In genomic region chr1:47201179-47201578, GRCh38 we compare ENCODE assay signal across 25 cellular contexts. TPM values are rescaled to one million over a fixed set of nuclear protein-coding genes. Genes with fewer than 3 reads are reported as not detected.
DNase-seq lines count a peak whose midpoint lies in the region; ATAC-seq, FAIRE-seq and TF ChIP-seq lines count a peak whose summit lies in the region.
"Had no signal": no experiment of that assay in that cellular context is flagged by ENCODE, and none has a peak within 500 bp of the region (broad histone marks: within the 10 kb centered on the region; RNA-seq: fewer than 3 reads in every experiment).

No MANE protein-coding gene starts in this region.

- H3K4me1 Mint-ChIP-seq in CD14-positive monocyte (no peaks in the 10 kb centered on the region), neural progenitor cell (no peaks in the 10 kb centered on the region)
- peaks cover 4% of the 10 kb centered on the region for H3K4me1 Mint-ChIP-seq in activated CD4-positive, alpha-beta memory T cell treated with anti-CD3 and anti-CD28 coated beads for 36 hours (ENCODE audit: low read depth)
- H3K4me1 Mint-ChIP-seq: activated CD4-positive, alpha-beta T cell treated with anti-CD3 and anti-CD28 coated beads, Interleukin-2, amount 10 ng/mL, durations not matched to agents 24 days and 14 days; natural killer cell had no signal

- H3K9ac ChIP-seq in H1 (replicated peaks in 1 of 4; ENCODE audit: extremely low read depth in 1 of 4, low read depth in 3 of 4, low read length in 3 of 4) (no peak overlapping the region), neural progenitor cell (no peak overlapping the region)

- H3K4me3 Mint-ChIP-seq in CD14-positive monocyte: no peak overlapping the region
- H3K4me3 Mint-ChIP-seq in neural progenitor cell: no peak overlapping the region
- H3K4me3 Mint-ChIP-seq in activated CD4-positive, alpha-beta memory T cell treated with anti-CD3 and anti-CD28 coated beads for 36 hours: no peak overlapping the region
- H3K4me3 Mint-ChIP-seq: activated CD4-positive, alpha-beta T cell treated with anti-CD3 and anti-CD28 coated beads, Interleukin-2, amount 10 ng/mL, durations not matched to agents 24 days and 14 days; natural killer cell had no signal

- peak; percentile 14 for DNase-seq in CD14-positive monocyte (ENCODE audit: low spot score)
- DNase-seq in RPMI7951 (ENCODE audit: low read depth): peak; percentile 30
- DNase-seq in H1 (ENCODE audit: low read depth in 1 of 2, low spot score in 2 of 2): no peak
- DNase-seq in neural progenitor cell (ENCODE audit: low spot score): peak; percentile 46
- DNase-seq in activated CD4-positive, alpha-beta memory T cell treated with anti-CD3 and anti-CD28 coated beads for 36 hours: no peak
- no peak for DNase-seq in cerebellar nuclear complex (lab: John Stamatoyannopoulos, UW)
- DNase-seq: activated CD4-positive, alpha-beta T cell treated with anti-CD3 and anti-CD28 coated beads, Interleukin-2, amount 10 ng/mL, durations not matched to agents 24 days and 14 days; DMS79; Kasumi-1; left cardiac atrium; natural killer cell; NCI-H1105; NCI-H2081 treated with DMSO at 0.1 percent for 48 hours; NCI-H510A; RPMI8226; stimulated activated naive CD4-positive, alpha-beta T cell had no signal

- CTCF ChIA-PET in H1 (lab: Charles Lee; ENCODE audit: partially characterized antibody): interaction anchor here (0.8 to 14.2 kb wide), 7 partner anchors 9 to 63 kb away, joined by 3 to 176 read pairs (median 3); no protein-coding TSS in a partner anchor
- CTCF ChIA-PET in activated CD4-positive, alpha-beta memory T cell treated with anti-CD3 and anti-CD28 coated beads for 36 hours (lab: Charles Lee): interaction anchor here (0.9 to 1.2 kb wide), 2 partner anchors 26 to 542 kb away, joined by 3 read pairs; no protein-coding TSS in a partner anchor

- no peak overlapping the region for H3K56ac ChIP-seq in H1 (replicated peaks; ENCODE audit: insufficient read length, low read depth, low read length)

- H3K4me1 ChIP-seq in H1 (replicated peaks in 1 of 4; ENCODE audit: control insufficient read depth in 3 of 4, insufficient read depth in 4 of 4, low read length in 3 of 4) (no peaks in the 10 kb centered on the region), neural progenitor cell (no peaks in the 10 kb centered on the region)
- H3K4me1 ChIP-seq: HAP-1 had no signal

- H2AFZ ChIP-seq in H1 (ENCODE audit: low read length): no peak overlapping the region
- no peak overlapping the region for H2AFZ ChIP-seq in neural progenitor cell (replicated peaks)

- FAIRE-seq in H1 (lab: Jason Lieb, UNC): no peak
- FAIRE-seq: GM12892 had no signal

- no peak overlapping the region for H3K27ac Mint-ChIP-seq in CD14-positive monocyte
- H3K27ac Mint-ChIP-seq in neural progenitor cell: no peak overlapping the region
- H3K27ac Mint-ChIP-seq in activated CD4-positive, alpha-beta memory T cell treated with anti-CD3 and anti-CD28 coated beads for 36 hours: no peak overlapping the region
- H3K27ac Mint-ChIP-seq: activated CD4-positive, alpha-beta T cell treated with anti-CD3 and anti-CD28 coated beads, Interleukin-2, amount 10 ng/mL, durations not matched to agents 24 days and 14 days; activated T-helper 2 cell treated with anti-CD3 and anti-CD28 coated beads, Interferon-gamma antibody, Interleukin-2, Interleukin-4, amounts not matched to agents 10 μg/mL and 5 μg/mL and 100 μg/mL, durations not matched to agents 14 hours and 24 hours and 36 hours; natural killer cell had no signal

- no peak for ATAC-seq in HG03521 (IDR thresholded peaks at IDR 0.05; ENCODE audit: unreplicated experiment)
- ATAC-seq: left cardiac atrium, natural killer cell had no signal

- TF ChIP-seq RAD21 in H1 (IDR thresholded peaks at IDR 0.05 in 1 of 2, conservative IDR thresholded peaks at IDR 0.05 in 1 of 2; ENCODE audit: low read depth in 2 of 2, low read length in 2 of 2): no peak

- no peak overlapping the region for H2AK5ac ChIP-seq in H1 (ENCODE audit: low read depth, low read length)

- H3K4me2 ChIP-seq in H1 (ENCODE audit: insufficient read depth in 1 of 2, low read depth in 2 of 2, low read length in 2 of 2) (no peak overlapping the region), neural progenitor cell (no peak overlapping the region)

- no peaks in the 10 kb centered on the region for H3K79me2 ChIP-seq in H1 (ENCODE audit: control insufficient read depth in 1 of 2, insufficient read depth in 2 of 2, low read length in 2 of 2)
- H3K79me2 ChIP-seq in neural progenitor cell (ENCODE audit: low read depth): no peaks in the 10 kb centered on the region

- H2BK5ac ChIP-seq in H1 (ENCODE audit: low read depth, low read length): no peak overlapping the region

- H3K23ac ChIP-seq in H1 (ENCODE audit: insufficient read length): no peak overlapping the region

- H4K20me1 ChIP-seq in H1 (replicated peaks in 1 of 2; ENCODE audit: control insufficient read depth in 1 of 2, insufficient read depth in 2 of 2, low read length in 2 of 2): no peaks in the 10 kb centered on the region
- H4K20me1 ChIP-seq in neural progenitor cell (ENCODE audit: low read depth): no peaks in the 10 kb centered on the region

- H3K9me3 ChIP-seq in H1 (ENCODE audit: insufficient read depth in 2 of 2, low read depth in 1 of 2, low read length in 1 of 2) (no peaks in the 10 kb centered on the region), neural progenitor cell (ENCODE audit: low read depth) (no peaks in the 10 kb centered on the region)
- H3K9me3 ChIP-seq: HAP-1 had no signal

- H4K91ac ChIP-seq in H1 (replicated peaks; ENCODE audit: insufficient read length, low read length): no peak overlapping the region

- H3K27me3 ChIP-seq in H1 (replicated peaks in 1 of 4; ENCODE audit: control insufficient read depth in 3 of 4, extremely low read depth in 1 of 4, insufficient read depth in 3 of 4, low read length in 3 of 4) (peaks cover 0 to 7% (median 4%) of the 10 kb centered on the region in 4 experiments; a peak in 2 of 7 replicates), neural progenitor cell (peaks cover 81% of the 10 kb centered on the region)

- H3K18ac ChIP-seq in H1 (ENCODE audit: extremely low read depth, low read length): no peak overlapping the region

- POLR2A ChIA-PET in H1 (lab: Charles Lee; ENCODE audit: partially characterized antibody): interaction anchor here (0.9 to 1.4 kb wide), 3 partner anchors 9 to 203 kb away, joined by 3 to 4 read pairs (median 3); no protein-coding TSS in a partner anchor
- POLR2A ChIA-PET in activated CD4-positive, alpha-beta memory T cell treated with anti-CD3 and anti-CD28 coated beads for 36 hours (lab: Charles Lee): no interaction called here

- WGBS in H1 (ENCODE audit: extremely low coverage in 1 of 2, insufficient coverage in 1 of 2, insufficient read length in 1 of 2, insufficient replicate concordance in 2 of 2, low coverage in 1 of 2, low lambda C conversion rate in 2 of 2, missing lambda C conversion rate in 1 of 2), 2 experiments: 47% methylated on average over 4 of the region's 4 CpGs; no CpG with 5 or more reads in 1 of the 2 experiments

- no peaks in the 10 kb centered on the region for H3K79me1 ChIP-seq in H1 (ENCODE audit: low read depth, low read length)

- no peak overlapping the region for H3K4ac ChIP-seq in H1 (replicated peaks; ENCODE audit: insufficient read length, low read depth, low read length)

- TF ChIP-seq EP300 in H1 (IDR thresholded peaks at IDR 0.05; ENCODE audit: borderline replicate concordance in 1 of 2, low read depth in 2 of 2, low read length in 2 of 2): no peak

- H3F3A ChIP-seq in neural progenitor cell (ENCODE audit: low read depth): no peaks in the 10 kb centered on the region

- H3K9me3 Mint-ChIP-seq in CD14-positive monocyte (peaks cover 0 to 3% (median 0%) of the 10 kb centered on the region in 7 donors), neural progenitor cell (peaks cover 7% of the 10 kb centered on the region)
- H3K9me3 Mint-ChIP-seq in activated CD4-positive, alpha-beta memory T cell treated with anti-CD3 and anti-CD28 coated beads for 36 hours: no peaks in the 10 kb centered on the region
- H3K9me3 Mint-ChIP-seq: activated CD4-positive, alpha-beta T cell treated with anti-CD3 and anti-CD28 coated beads, Interleukin-2, amount 10 ng/mL, durations not matched to agents 24 days and 14 days; activated T-helper 2 cell treated with anti-CD3 and anti-CD28 coated beads, Interferon-gamma antibody, Interleukin-2, Interleukin-4, amounts not matched to agents 10 μg/mL and 5 μg/mL and 100 μg/mL, durations not matched to agents 14 hours and 24 hours and 36 hours; natural killer cell had no signal

- H3K14ac ChIP-seq in H1 (ENCODE audit: insufficient read length): no peak overlapping the region

- no peak for TF ChIP-seq POLR2A in H1 (IDR thresholded peaks at IDR 0.05; ENCODE audit: control extremely low read depth in 1 of 2, low read depth in 2 of 2, low read length in 2 of 2)

- H2BK12ac ChIP-seq in H1 (ENCODE audit: low read depth, low read length): no peak overlapping the region

- H3K36me3 ChIP-seq in H1 (ENCODE audit: control insufficient read depth in 2 of 4, insufficient read depth in 4 of 4, low read length in 3 of 4): no peaks in the 10 kb centered on the region
- no peaks in the 10 kb centered on the region for H3K36me3 ChIP-seq in neural progenitor cell
- H3K36me3 ChIP-seq: HAP-1, thoracic aorta had no signal

- H3K4me3 ChIP-seq in H1 (ENCODE audit: extremely low read depth in 1 of 4, insufficient read depth in 2 of 4, low read depth in 3 of 4, low read length in 4 of 4) (no peak overlapping the region), neural progenitor cell (no peak overlapping the region)
- H3K4me3 ChIP-seq: dorsolateral prefrontal cortex, HAP-1, thoracic aorta had no signal

- H3K36me3 Mint-ChIP-seq in CD14-positive monocyte: no peaks in the 10 kb centered on the region
- no peaks in the 10 kb centered on the region for H3K36me3 Mint-ChIP-seq in neural progenitor cell
- H3K36me3 Mint-ChIP-seq in activated CD4-positive, alpha-beta memory T cell treated with anti-CD3 and anti-CD28 coated beads for 36 hours: no peaks in the 10 kb centered on the region
- H3K36me3 Mint-ChIP-seq: natural killer cell had no signal

- no peak overlapping the region for H4K8ac ChIP-seq in H1 (ENCODE audit: extremely low read depth, insufficient read depth, low read length)

- H3K27me3 Mint-ChIP-seq in CD14-positive monocyte (ENCODE audit: low read depth in 3 of 3) (peaks cover 4 to 14% (median 10%) of the 10 kb centered on the region in 3 donors), neural progenitor cell (ENCODE audit: insufficient read depth, low read depth) (peaks cover 7% of the 10 kb centered on the region)
- peaks cover 29% of the 10 kb centered on the region for H3K27me3 Mint-ChIP-seq in activated CD4-positive, alpha-beta memory T cell treated with anti-CD3 and anti-CD28 coated beads for 36 hours

- intact Hi-C loops in CD14-positive monocyte (cut with micrococcal nuclease): no loop called here
- intact Hi-C loops in activated CD4-positive, alpha-beta memory T cell treated with anti-CD3 and anti-CD28 coated beads for 36 hours (cut with micrococcal nuclease): no loop called here

- no peak for TF ChIP-seq CTCF in CD14-positive monocyte (IDR thresholded peaks at IDR 0.05)
- no peak for TF ChIP-seq CTCF in H1 (IDR thresholded peaks at IDR 0.05; ENCODE audit: control extremely low read depth in 1 of 3, insufficient read depth in 1 of 3, low read depth in 1 of 3, low read length in 3 of 3)
- TF ChIP-seq CTCF in neural progenitor cell (IDR thresholded peaks at IDR 0.05): no peak

- no peak overlapping the region for H2BK20ac ChIP-seq in H1 (ENCODE audit: low read length)

- no peak overlapping the region for H2BK120ac ChIP-seq in H1 (replicated peaks; ENCODE audit: low read depth, low read length)

- no peaks in the 10 kb centered on the region for H3K23me2 ChIP-seq in H1 (ENCODE audit: low read depth, low read length)

- no peak overlapping the region for H3K27ac ChIP-seq in H1 (ENCODE audit: low read depth, low read length)
- H3K27ac ChIP-seq in neural progenitor cell: no peak overlapping the region
- H3K27ac ChIP-seq: dorsolateral prefrontal cortex, epithelial cell of prostate, thoracic aorta had no signal

- no peak overlapping the region for H4K5ac ChIP-seq in H1 (ENCODE audit: insufficient read length, low read depth, low read length)

- no peak overlapping the region for H2BK15ac ChIP-seq in H1 (ENCODE audit: low read length)

RNA-seq across cellular contexts. Expression of gene PDZK1IP1, which starts 11.3 kb away (rescaled TPM):
- polyA plus RNA-seq in CD14-positive monocyte (1 to 10 TPM in 1 of 2 donors, not detected in 1; 1.4 TPM), H1 (2011; rRNA removed) (0.17 TPM in 1 of 2 replicates, not detected in the other)
- not detected in 2 replicates for total RNA-seq in RPMI7951 (2014; rRNA removed; shearing (Covaris generic))
- total RNA-seq in H1 (2021; fragmentation: NEBNext Ultra II Directional; extraction: Animal tissue kit (Norgen Biotek cat#: 25700)): not detected in 2 replicates
- not detected for polyA plus RNA-seq in H1 (2011; cell fraction: cytosol; rRNA removed)
- polyA plus RNA-seq in H1 (2011; cell fraction: nucleus; rRNA removed): 0.20 TPM
- not detected in 4 replicates for polyA plus RNA-seq in H1 (2012, experiment 1 of 2)
- polyA plus RNA-seq in H1 (2012, experiment 2 of 2): not detected
- polyA plus RNA-seq in H1 (2013, experiment 1 of 2): not detected
- polyA plus RNA-seq in H1 (2013, experiment 2 of 2): not detected
- polyA minus RNA-seq in H1 (2011; rRNA and poly(A)+ RNA removed): not detected in 2 replicates
- not detected for polyA minus RNA-seq in H1 (2011; cell fraction: cytosol; rRNA and poly(A)+ RNA removed)
- not detected for polyA minus RNA-seq in H1 (2011; cell fraction: nucleus; rRNA and poly(A)+ RNA removed)
- total RNA-seq in neural progenitor cell (ENCODE audit: low replicate concordance): not detected in 2 replicates
- not detected for total RNA-seq in activated CD4-positive, alpha-beta memory T cell treated with anti-CD3 and anti-CD28 coated beads for 36 hours
- total RNA-seq: activated CD4-positive, alpha-beta T cell treated with anti-CD3 and anti-CD28 coated beads, Interleukin-2, amount 10 ng/mL, durations not matched to agents 24 days and 14 days; activated T-helper 2 cell treated with anti-CD3 and anti-CD28 coated beads, Interferon-gamma antibody, Interleukin-2, Interleukin-4, amounts not matched to agents 10 μg/mL and 5 μg/mL and 100 μg/mL, durations not matched to agents 14 hours and 24 hours and 36 hours; skeletal muscle tissue; thoracic aorta had no signal

RNA-seq across cellular contexts. Expression of gene TAL1, which starts 30.8 kb away (rescaled TPM):
- polyA plus RNA-seq in CD14-positive monocyte: under 1 TPM in 1 of 2 donors, not detected in 1; 0.50 TPM
- not detected in 2 replicates for total RNA-seq in RPMI7951 (2014; rRNA removed; shearing (Covaris generic))
- total RNA-seq in H1 (2021; fragmentation: NEBNext Ultra II Directional; extraction: Animal tissue kit (Norgen Biotek cat#: 25700)): 0.15 TPM in 1 of 2 replicates, not detected in the other
- polyA plus RNA-seq in H1 (2011; rRNA removed): 0.06 and 0.09 TPM in 2 replicates
- 0.12 TPM for polyA plus RNA-seq in H1 (2011; cell fraction: cytosol; rRNA removed)
- 0.10 TPM for polyA plus RNA-seq in H1 (2011; cell fraction: nucleus; rRNA removed)
- 0.05 to 0.11 TPM (median 0.06 TPM) in 3 of 4 replicates, not detected in the other for polyA plus RNA-seq in H1 (2012, experiment 1 of 2)
- polyA plus RNA-seq in H1 (2012, experiment 2 of 2): 0.05 TPM
- polyA plus RNA-seq in H1 (2013, experiment 1 of 2): not detected
- polyA plus RNA-seq in H1 (2013, experiment 2 of 2): 0.02 TPM
- 0.10 and 0.28 TPM in 2 replicates for polyA minus RNA-seq in H1 (2011; rRNA and poly(A)+ RNA removed)
- not detected for polyA minus RNA-seq in H1 (2011; cell fraction: cytosol; rRNA and poly(A)+ RNA removed)
- polyA minus RNA-seq in H1 (2011; cell fraction: nucleus; rRNA and poly(A)+ RNA removed): not detected
- total RNA-seq in neural progenitor cell (ENCODE audit: low replicate concordance): not detected in 2 replicates
- under 1 TPM in 1 of 2 experiments, not detected in 1; 0.07 TPM for total RNA-seq in activated CD4-positive, alpha-beta memory T cell treated with anti-CD3 and anti-CD28 coated beads for 36 hours
- total RNA-seq: activated CD4-positive, alpha-beta T cell treated with anti-CD3 and anti-CD28 coated beads, Interleukin-2, amount 10 ng/mL, durations not matched to agents 24 days and 14 days; activated T-helper 2 cell treated with anti-CD3 and anti-CD28 coated beads, Interferon-gamma antibody, Interleukin-2, Interleukin-4, amounts not matched to agents 10 μg/mL and 5 μg/mL and 100 μg/mL, durations not matched to agents 14 hours and 24 hours and 36 hours; HT-29 had no signal

Comparison
In these comparisons a context has a peak if more than half of its experiments do, and no peak if none do; other contexts are left out.
1. DNase-seq: peak in CD14-positive monocyte (single experiment), RPMI7951 (single experiment) and neural progenitor cell (single experiment); none in H1 (0 of 2), activated CD4-positive, alpha-beta memory T cell treated with anti-CD3 and anti-CD28 coated beads for 36 hours (single experiment) and cerebellar nuclear complex (0 of 2).